Comparison of ENCODE assay signal across 34 cellular contexts in genomic region chr17:49203796-49204195, GRCh38. TPM values are rescaled to one million over a fixed set of nuclear protein-coding genes. Genes with fewer than 3 reads are reported as not detected.
"Had no signal": no experiment of that assay in that cellular context is flagged by ENCODE, and none has a peak within 500 bp of the region (broad histone marks: within the 10 kb centered on the region; RNA-seq: fewer than 3 reads in every experiment).

No MANE protein-coding gene starts in this region.

- H3K4me3 ChIP-seq: esophagus squamous epithelium, gastroesophageal sphincter, heart right ventricle had no signal

- DNase-seq: activated CD4-positive, alpha-beta T cell treated with anti-CD3 and anti-CD28 coated beads for 36 hours; activated CD4-positive, alpha-beta T cell treated with anti-CD3 and anti-CD28 coated beads, Interleukin-2, amount 50 U/mL, for 1 hour; activated CD4-positive, alpha-beta T cell treated with anti-CD3 and anti-CD28 coated beads, Interleukin-2, amount 50 U/mL, for 48 hours; activated CD4-positive, CD25-positive, alpha-beta regulatory T cell; activated CD4-positive, CD25-positive, alpha-beta regulatory T cell treated with anti-CD3 and anti-CD28 coated beads, Interleukin-2, amount 50 U/mL, for 72 hours; activated CD8-positive, alpha-beta memory T cell treated with anti-CD3 and anti-CD28 coated beads for 24 hours; activated CD8-positive, alpha-beta T cell treated with anti-CD3 and anti-CD28 coated beads for 36 hours; activated effector memory CD4-positive, alpha-beta T cell treated with Interleukin-2 at 50 U/mL for 16 hours; activated gamma-delta T cell treated with Interleukin-2 at 50 U/mL for 16 hours; activated naive CD4-positive, alpha-beta T cell treated with anti-CD3 and anti-CD28 coated beads, Interleukin-2, amount 50 U/mL, for 16 hours; activated naive CD4-positive, alpha-beta T cell treated with Interleukin-2 at 50 U/mL for 16 hours; activated T-cell treated with anti-CD3 and anti-CD28 coated beads, Interleukin-2, amount 50 U/mL, for 4 hours; amniotic stem cell; anterior cingulate cortex; brain microvascular endothelial cell; cortex of kidney; effector CD8-positive, alpha-beta T cell; esophagus squamous epithelium; foreskin melanocyte; heart right ventricle; hippocampal formation; T-helper 2 cell had no signal

- H3K9me3 ChIP-seq: esophagus squamous epithelium, gastroesophageal sphincter, heart right ventricle had no signal

- H3K27ac Mint-ChIP-seq: activated CD4-positive, alpha-beta T cell treated with anti-CD3 and anti-CD28 coated beads for 36 hours; activated CD8-positive, alpha-beta T cell treated with anti-CD3 and anti-CD28 coated beads for 36 hours; activated naive CD8-positive, alpha-beta T cell; activated T-helper 17 cell treated with anti-CD3 and anti-CD28 coated beads, Interleukin-2, amount 50 U/mL, for 72 hours had no signal

- ATAC-seq: activated CD4-positive, alpha-beta T cell treated with anti-CD3 and anti-CD28 coated beads for 36 hours; activated CD8-positive, alpha-beta T cell treated with anti-CD3 and anti-CD28 coated beads for 36 hours; activated T-cell treated with anti-CD3 and anti-CD28 coated beads, Interleukin-2, amount 50 U/mL, for 4 hours; activated T-helper 17 cell treated with anti-CD3 and anti-CD28 coated beads, Interleukin-2, amount 50 U/mL, for 72 hours; gastroesophageal sphincter; heart right ventricle had no signal

- H3K9me3 Mint-ChIP-seq: activated CD8-positive, alpha-beta T cell treated with anti-CD3 and anti-CD28 coated beads for 36 hours; activated T-cell treated with anti-CD3 and anti-CD28 coated beads, Interleukin-2, amount 50 U/mL, for 4 hours; activated T-helper 17 cell treated with anti-CD3 and anti-CD28 coated beads, Interleukin-2, amount 50 U/mL, for 72 hours; central memory CD8-positive, alpha-beta T cell had no signal

- H3K27me3 ChIP-seq: brain microvascular endothelial cell had no signal

- H3K27me3 Mint-ChIP-seq: activated CD4-positive, alpha-beta T cell treated with anti-CD3 and anti-CD28 coated beads for 36 hours; activated CD8-positive, alpha-beta T cell treated with anti-CD3 and anti-CD28 coated beads for 36 hours; activated naive CD8-positive, alpha-beta T cell; activated T-helper 17 cell treated with anti-CD3 and anti-CD28 coated beads, Interleukin-2, amount 50 U/mL, for 72 hours; central memory CD8-positive, alpha-beta T cell had no signal

- H3K36me3 ChIP-seq: brain microvascular endothelial cell, esophagus squamous epithelium, gastroesophageal sphincter, heart right ventricle had no signal

- H3K27ac ChIP-seq: brain microvascular endothelial cell, epithelial cell of prostate, esophagus squamous epithelium, gastroesophageal sphincter, heart right ventricle had no signal

- H3K4me3 Mint-ChIP-seq: activated CD4-positive, alpha-beta T cell treated with anti-CD3 and anti-CD28 coated beads for 36 hours; activated CD8-positive, alpha-beta T cell treated with anti-CD3 and anti-CD28 coated beads for 36 hours; activated naive CD8-positive, alpha-beta T cell; activated T-cell treated with anti-CD3 and anti-CD28 coated beads, Interleukin-2, amount 50 U/mL, for 4 hours; activated T-helper 17 cell treated with anti-CD3 and anti-CD28 coated beads, Interleukin-2, amount 50 U/mL, for 72 hours; central memory CD8-positive, alpha-beta T cell had no signal

RNA-seq across cellular contexts. Expression of gene GNGT2, which starts 6.6 kb away (rescaled TPM):
- total RNA-seq: astrocyte, bronchial epithelial cell, chondrocyte, fibroblast of lung, fibroblast of villous mesenchyme had no signal

RNA-seq across cellular contexts. Expression of gene ABI3, which starts 6.7 kb away (rescaled TPM):
- total RNA-seq: bronchial epithelial cell, chondrocyte, fibroblast of lung had no signal

RNA-seq across cellular contexts. Expression of gene PHOSPHO1, which starts 26.8 kb away (rescaled TPM):
- total RNA-seq: activated CD4-positive, alpha-beta T cell treated with anti-CD3 and anti-CD28 coated beads for 36 hours; activated CD8-positive, alpha-beta T cell treated with anti-CD3 and anti-CD28 coated beads for 36 hours; activated T-helper 17 cell treated with anti-CD3 and anti-CD28 coated beads, Interleukin-2, amount 50 U/mL, for 72 hours; bronchial epithelial cell; chondrocyte; endothelial cell of umbilical vein; glomerular endothelial cell had no signal
